ENCODE assay signal across 17 cellular contexts in the genomic region with DNA sequence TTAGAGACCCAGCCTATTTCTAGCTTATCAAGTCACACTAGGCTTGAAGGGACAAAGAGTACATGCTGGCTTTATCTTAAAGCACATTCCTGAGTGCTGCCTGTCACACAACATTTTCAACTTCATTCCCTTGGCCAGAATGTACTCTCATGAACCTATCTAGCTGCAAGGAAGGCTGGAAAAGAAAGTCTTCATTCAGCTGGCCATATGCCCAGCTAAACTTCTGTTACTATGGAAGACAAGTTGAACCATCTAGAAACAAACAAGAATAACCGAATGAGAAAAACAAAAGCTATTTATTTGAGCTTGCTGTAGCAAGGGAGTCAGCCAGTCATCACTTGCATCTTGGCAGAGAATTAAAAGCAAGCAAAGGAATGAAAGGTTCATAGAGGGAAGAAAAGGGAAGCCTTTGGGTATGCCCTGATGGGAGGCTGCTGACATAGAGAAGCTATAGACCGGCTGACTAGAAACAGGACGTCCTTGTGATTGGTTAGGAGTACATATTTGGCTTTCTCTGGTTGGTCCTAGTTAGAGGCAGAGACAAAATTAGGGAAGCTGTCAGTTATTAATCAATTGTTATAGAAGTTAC.
DNase-seq lines count a peak whose midpoint lies in the region; ATAC-seq and TF ChIP-seq lines count a peak whose summit lies in the region.
"Had no signal": no experiment of that assay in that cellular context is flagged by ENCODE, and none has a peak within 500 bp of the region (broad histone marks: within the 10 kb centered on the region; RNA-seq: fewer than 3 reads in every experiment).

No MANE protein-coding gene starts in this region.

- no peak for DNase-seq in SK-N-SH
- DNase-seq in UCSD-AML1 (lab: John Stamatoyannopoulos, UW; ENCODE audit: unreplicated experiment): peak; percentile 12
- peak; percentile 79 to 87 for DNase-seq in cardiac muscle cell (ENCODE audit: low read depth in 1 of 2, low spot score in 1 of 2)
- DNase-seq in stomach: peak; percentile 26
- DNase-seq in 8988T: no peak
- DNase-seq in NCI-H2029 (lab: John Stamatoyannopoulos, UW): no peak
- DNase-seq: activated CD4-positive, alpha-beta T cell treated with anti-CD3 and anti-CD28 coated beads for 1 hour; cerebellar nuclear complex; naive thymus-derived CD8-positive, alpha-beta T cell; NCI-H1092 treated with DMSO at 0.1 percent for 48 hours; NCI-H69; SJCRH30; transverse colon had no signal

- TF ChIP-seq EP300 in SK-N-SH (IDR thresholded peaks at IDR 0.05; ENCODE audit: borderline replicate concordance in 1 of 2, low read depth in 1 of 2, low read length in 1 of 2): no peak
- no peak for TF ChIP-seq EP300 in stomach (IDR thresholded peaks at IDR 0.05)

- no peak for TF ChIP-seq CTCF in SK-N-SH (IDR thresholded peaks at IDR 0.05)
- TF ChIP-seq CTCF in cardiac muscle cell (IDR thresholded peaks at IDR 0.05; ENCODE audit: low read depth, low read length): no peak
- TF ChIP-seq CTCF in stomach (IDR thresholded peaks at IDR 0.05): no peak

- H3K4me3 ChIP-seq in SK-N-SH (ENCODE audit: low read depth in 2 of 2, low read length in 1 of 2) (no peak overlapping the region), cardiac muscle cell (no peak overlapping the region), stomach (no peak overlapping the region)
- H3K4me3 ChIP-seq: SJCRH30, skin epidermis, transverse colon had no signal

- no peak for TF ChIP-seq RAD21 in SK-N-SH (IDR thresholded peaks at IDR 0.05; ENCODE audit: low read length)

- TF ChIP-seq POLR2A in stomach (IDR thresholded peaks at IDR 0.05): no peak

- 80% methylated on average over 3 of the region's 3 CpGs for WGBS in SK-N-SH (ENCODE audit: low lambda C conversion rate)
- 74 to 79% (median 75%) methylated on average over 3 of the region's 3 CpGs for WGBS in stomach, 5 donors

- no peak overlapping the region for H3K4me2 ChIP-seq in SK-N-SH

- H3K79me2 ChIP-seq in SK-N-SH (ENCODE audit: insufficient read depth): peaks cover 93% of the 10 kb centered on the region

- H2AFZ ChIP-seq in SK-N-SH (ENCODE audit: low read depth): no peak overlapping the region

- H3F3A ChIP-seq in SK-N-SH (replicated peaks; ENCODE audit: insufficient read depth): peaks cover 79% of the 10 kb centered on the region

- POLR2A ChIA-PET in SK-N-SH (lab: Yijun Ruan, JAX): no interaction called here

- ATAC-seq in SK-N-SH treated with all-trans-retinoic acid at 6 μM for 48 hours (no peak), HG03469 (IDR thresholded peaks at IDR 0.05; ENCODE audit: unreplicated experiment) (no peak)
- ATAC-seq: activated T-helper 17 cell treated with anti-CD3 and anti-CD28 coated beads, Interleukin-2, amount 50 U/mL, for 72 hours; naive thymus-derived CD8-positive, alpha-beta T cell had no signal

- no peak overlapping the region for H3K9ac ChIP-seq in SK-N-SH

- H3K9me3 ChIP-seq in SK-N-SH: no peaks in the 10 kb centered on the region
- no peaks in the 10 kb centered on the region for H3K9me3 ChIP-seq in cardiac muscle cell (ENCODE audit: low read depth)
- H3K9me3 ChIP-seq in stomach: no peaks in the 10 kb centered on the region
- H3K9me3 ChIP-seq: SJCRH30, transverse colon had no signal

- intact Hi-C loops in stomach (cut with DNase I; ENCODE audit: low total_unique reads): no loop called here

- CTCF ChIA-PET in SK-N-SH (lab: Yijun Ruan, JAX): no interaction called here

- H3K36me3 ChIP-seq in SK-N-SH (replicated peaks in 1 of 2; ENCODE audit: control insufficient read depth in 1 of 2, insufficient read depth in 2 of 2, low read length in 1 of 2) (peaks cover 42 to 46% of the 10 kb centered on the region in 2 experiments), cardiac muscle cell (no peaks in the 10 kb centered on the region), stomach (peaks cover 0 to 20% (median 4%) of the 10 kb centered on the region in 4 donors)
- H3K36me3 ChIP-seq: SJCRH30 had no signal

- H4K20me1 ChIP-seq in SK-N-SH (ENCODE audit: insufficient read depth): no peaks in the 10 kb centered on the region

- H3K4me1 ChIP-seq in SK-N-SH (ENCODE audit: control insufficient read depth in 1 of 2, insufficient read depth in 2 of 2, low read depth in 1 of 2, low read length in 1 of 2) (peaks cover 23 to 47% of the 10 kb centered on the region in 2 experiments; a peak in 3 of 4 replicates), cardiac muscle cell (ENCODE audit: low read depth) (peaks cover 35% of the 10 kb centered on the region), stomach (peaks cover 0 to 13% (median 8%) of the 10 kb centered on the region in 4 donors)
- H3K4me1 ChIP-seq: SJCRH30 had no signal

- H3K27me3 ChIP-seq in SK-N-SH (ENCODE audit: insufficient read depth): no peaks in the 10 kb centered on the region
- no peaks in the 10 kb centered on the region for H3K27me3 ChIP-seq in cardiac muscle cell
- H3K27me3 ChIP-seq in stomach: no peaks in the 10 kb centered on the region
- H3K27me3 ChIP-seq: SJCRH30, transverse colon had no signal

- H3K9me2 ChIP-seq in SK-N-SH: no peaks in the 10 kb centered on the region

- H3K27ac ChIP-seq in SK-N-SH (ENCODE audit: low read depth in 2 of 2, low read length in 1 of 2): peak overlapping the region; percentile 16 to 33; a peak in 3 of 4 replicates
- peak overlapping the region; percentile 95 for H3K27ac ChIP-seq in cardiac muscle cell
- H3K27ac ChIP-seq in stomach: no peak overlapping the region
- H3K27ac ChIP-seq: SJCRH30, skin epidermis, transverse colon had no signal

TF ChIP-seq in SK-N-SH, 30 proteins besides CTCF, POLR2A, EP300 and RAD21 (continues in another document):
- TF ChIP-seq ZBTB33 (IDR thresholded peaks at IDR 0.05; ENCODE audit: borderline replicate concordance, low read depth) (no peak), GABPA (IDR thresholded peaks at IDR 0.05; ENCODE audit: low read depth) (no peak), NRF1 (IDR thresholded peaks at IDR 0.05; ENCODE audit: low read depth, low read length) (no peak), ELF1 (IDR thresholded peaks at IDR 0.05) (no peak), FOXJ3 (CRISPR knock-in tag; IDR thresholded peaks at IDR 0.05) (no peak), GATA2 (CRISPR knock-in tag; IDR thresholded peaks at IDR 0.05) (no peak), TCF12 (IDR thresholded peaks at IDR 0.05) (no peak)

TF ChIP-seq in SK-N-SH treated with all-trans-retinoic acid at 6 μM for 48 hours, 23 proteins besides CTCF, POLR2A, EP300 and RAD21 (continues in another document):
- TF ChIP-seq CREB5 (CRISPR knock-in tag; IDR thresholded peaks at IDR 0.05; ENCODE audit: low read depth): no peak
- TF ChIP-seq TCF4 (CRISPR knock-in tag; IDR thresholded peaks at IDR 0.05; ENCODE audit: borderline replicate concordance): no peak
- no peak for TF ChIP-seq ZFP3 (CRISPR knock-in tag; IDR thresholded peaks at IDR 0.05)
- TF ChIP-seq, protein P1, sequence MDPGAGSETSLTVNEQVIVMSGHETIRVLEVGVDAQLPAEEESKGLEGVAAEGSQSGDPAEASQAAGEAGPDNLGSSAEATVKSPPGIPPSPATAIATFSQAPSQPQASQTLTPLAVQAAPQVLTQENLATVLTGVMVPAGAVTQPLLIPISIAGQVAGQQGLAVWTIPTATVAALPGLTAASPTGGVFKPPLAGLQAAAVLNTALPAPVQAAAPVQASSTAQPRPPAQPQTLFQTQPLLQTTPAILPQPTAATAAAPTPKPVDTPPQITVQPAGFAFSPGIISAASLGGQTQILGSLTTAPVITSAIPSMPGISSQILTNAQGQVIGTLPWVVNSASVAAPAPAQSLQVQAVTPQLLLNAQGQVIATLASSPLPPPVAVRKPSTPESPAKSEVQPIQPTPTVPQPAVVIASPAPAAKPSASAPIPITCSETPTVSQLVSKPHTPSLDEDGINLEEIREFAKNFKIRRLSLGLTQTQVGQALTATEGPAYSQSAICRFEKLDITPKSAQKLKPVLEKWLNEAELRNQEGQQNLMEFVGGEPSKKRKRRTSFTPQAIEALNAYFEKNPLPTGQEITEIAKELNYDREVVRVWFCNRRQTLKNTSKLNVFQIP (CRISPR knock-in tag; IDR thresholded peaks at IDR 0.05; ENCODE audit: borderline replicate concordance, low read depth): no peak
- TF ChIP-seq OSR1 (CRISPR knock-in tag; IDR thresholded peaks at IDR 0.05): no peak
- TF ChIP-seq, protein P2, sequence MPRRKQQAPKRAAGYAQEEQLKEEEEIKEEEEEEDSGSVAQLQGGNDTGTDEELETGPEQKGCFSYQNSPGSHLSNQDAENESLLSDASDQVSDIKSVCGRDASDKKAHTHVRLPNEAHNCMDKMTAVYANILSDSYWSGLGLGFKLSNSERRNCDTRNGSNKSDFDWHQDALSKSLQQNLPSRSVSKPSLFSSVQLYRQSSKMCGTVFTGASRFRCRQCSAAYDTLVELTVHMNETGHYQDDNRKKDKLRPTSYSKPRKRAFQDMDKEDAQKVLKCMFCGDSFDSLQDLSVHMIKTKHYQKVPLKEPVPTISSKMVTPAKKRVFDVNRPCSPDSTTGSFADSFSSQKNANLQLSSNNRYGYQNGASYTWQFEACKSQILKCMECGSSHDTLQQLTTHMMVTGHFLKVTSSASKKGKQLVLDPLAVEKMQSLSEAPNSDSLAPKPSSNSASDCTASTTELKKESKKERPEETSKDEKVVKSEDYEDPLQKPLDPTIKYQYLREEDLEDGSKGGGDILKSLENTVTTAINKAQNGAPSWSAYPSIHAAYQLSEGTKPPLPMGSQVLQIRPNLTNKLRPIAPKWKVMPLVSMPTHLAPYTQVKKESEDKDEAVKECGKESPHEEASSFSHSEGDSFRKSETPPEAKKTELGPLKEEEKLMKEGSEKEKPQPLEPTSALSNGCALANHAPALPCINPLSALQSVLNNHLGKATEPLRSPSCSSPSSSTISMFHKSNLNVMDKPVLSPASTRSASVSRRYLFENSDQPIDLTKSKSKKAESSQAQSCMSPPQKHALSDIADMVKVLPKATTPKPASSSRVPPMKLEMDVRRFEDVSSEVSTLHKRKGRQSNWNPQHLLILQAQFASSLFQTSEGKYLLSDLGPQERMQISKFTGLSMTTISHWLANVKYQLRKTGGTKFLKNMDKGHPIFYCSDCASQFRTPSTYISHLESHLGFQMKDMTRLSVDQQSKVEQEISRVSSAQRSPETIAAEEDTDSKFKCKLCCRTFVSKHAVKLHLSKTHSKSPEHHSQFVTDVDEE (CRISPR knock-in tag; IDR thresholded peaks at IDR 0.05): no peak
- no peak for TF ChIP-seq ARNTL (CRISPR knock-in tag; IDR thresholded peaks at IDR 0.05; ENCODE audit: borderline replicate concordance, low read depth)
- no peak for TF ChIP-seq ISL1 (CRISPR knock-in tag; IDR thresholded peaks at IDR 0.05)
- TF ChIP-seq PPARA (CRISPR knock-in tag; IDR thresholded peaks at IDR 0.05; ENCODE audit: borderline replicate concordance): no peak
- TF ChIP-seq ZC3H10 (CRISPR knock-in tag; IDR thresholded peaks at IDR 0.05): no peak

Comparison
In these comparisons a context has a peak if more than half of its experiments do, and no peak if none do; other contexts are left out.
1. DNase-seq: peak in UCSD-AML1 (single experiment), cardiac muscle cell (2 of 2) and stomach (single experiment); none in SK-N-SH (single experiment), 8988T (single experiment) and NCI-H2029 (single experiment).
2. H3K27ac ChIP-seq: peak in SK-N-SH (2 of 2) and cardiac muscle cell (single experiment); none in stomach (0 of 5).